15 cellular contexts compared by ENCODE assay signal in the genomic region with DNA sequence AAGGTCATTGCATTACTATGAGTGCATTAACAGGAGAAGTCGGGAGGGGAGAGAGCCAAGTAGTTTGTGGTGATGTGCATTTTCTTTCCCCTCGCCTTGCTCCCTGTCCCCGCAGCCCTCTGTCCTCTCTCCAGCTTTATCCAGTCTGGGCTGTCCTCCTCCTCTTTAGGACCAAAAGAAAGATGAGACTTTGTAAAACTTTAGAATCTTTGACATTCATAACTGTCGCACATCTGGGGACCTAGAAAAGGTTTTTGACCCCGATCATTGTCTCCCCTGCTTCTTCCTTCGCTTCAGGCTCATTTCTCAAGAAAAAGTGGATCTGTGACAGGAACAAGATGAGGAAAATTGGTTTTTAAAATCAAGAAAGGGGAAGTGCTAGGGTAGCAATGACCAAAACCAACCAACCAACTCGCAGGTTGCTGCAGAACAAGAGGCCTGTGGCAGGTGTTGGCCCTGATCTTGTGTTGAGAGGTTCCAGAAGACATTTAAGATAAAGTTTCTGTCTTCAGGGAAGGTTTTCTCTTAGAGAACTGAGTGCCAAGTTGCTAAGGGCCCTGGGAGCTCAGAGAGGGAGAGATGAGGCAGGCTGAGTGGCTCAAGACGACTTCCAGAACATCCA. TPM values are rescaled to one million over a fixed set of nuclear protein-coding genes. Genes with fewer than 3 reads are reported as not detected.
A peak's percentile ranks its signal among the peaks of the same experiment; 100 is the strongest.
DNase-seq lines count a peak whose midpoint lies in the region; ATAC-seq and TF ChIP-seq lines count a peak whose summit lies in the region.
"Had no signal": no experiment of that assay in that cellular context is flagged by ENCODE, and none has a peak within 500 bp of the region (broad histone marks: within the 10 kb centered on the region; RNA-seq: fewer than 3 reads in every experiment).

No MANE protein-coding gene starts in this region.

- H3K36me3 ChIP-seq in right atrium auricular region, result peaks cover 4% of the 10 kb centered on the region
- no peaks in the 10 kb centered on the region for H3K36me3 ChIP-seq in left ventricle myocardium inferior
- H3K36me3 ChIP-seq in osteoblast (ENCODE audit: insufficient read depth, low read length), result no peaks in the 10 kb centered on the region
- H3K36me3 ChIP-seq in upper lobe of left lung, result no peaks in the 10 kb centered on the region
- H3K36me3 ChIP-seq in uterus, result no peaks in the 10 kb centered on the region
- H3K36me3 ChIP-seq: thoracic aorta had no signal

- peaks cover 7 to 11% of the 10 kb centered on the region in 2 donors for H3K4me1 Mint-ChIP-seq in effector memory CD8-positive, alpha-beta T cell (ENCODE audit: low read depth in 2 of 2)

- no peaks in the 10 kb centered on the region for H3K27me3 Mint-ChIP-seq in effector memory CD8-positive, alpha-beta T cell

- intact Hi-C loops in left ventricle myocardium inferior (cut with micrococcal nuclease), result no loop called here
- intact Hi-C loops in uterus (cut with DNase I; ENCODE audit: low total_unique reads), result no loop called here

- TF ChIP-seq CTCF in right atrium auricular region (IDR thresholded peaks at IDR 0.05) (no peak), left ventricle myocardium inferior (IDR thresholded peaks at IDR 0.05; ENCODE audit: borderline replicate concordance) (no peak), osteoblast (IDR thresholded peaks at IDR 0.05; ENCODE audit: extremely low read depth, low read depth, low read length) (no peak), upper lobe of left lung (IDR thresholded peaks at IDR 0.05) (no peak), uterus (IDR thresholded peaks at IDR 0.05) (no peak), foreskin keratinocyte (conservative IDR thresholded peaks at IDR 0.05) (no peak)

- H3K36me3 Mint-ChIP-seq in effector memory CD8-positive, alpha-beta T cell (ENCODE audit: insufficient read depth), result peaks cover 83% of the 10 kb centered on the region

- H2AFZ ChIP-seq in osteoblast (ENCODE audit: low read length), result peak overlapping the region; percentile 87

- H3K4me3 Mint-ChIP-seq in effector memory CD8-positive, alpha-beta T cell, result no peak overlapping the region
- H3K4me3 Mint-ChIP-seq: neural crest cell had no signal

- TF ChIP-seq POLR2A in upper lobe of left lung (IDR thresholded peaks at IDR 0.05) (peak in 1 of 4 donors; percentile 41), uterus (IDR thresholded peaks at IDR 0.05) (no peak)

- DNase-seq in right atrium auricular region (ENCODE audit: low spot score) (peak; percentile 44), left ventricle myocardium inferior (no peak), osteoblast (ENCODE audit: insufficient read length, low spot score, missing footprints) (no peak), upper lobe of left lung (no peak), uterus (no peak), germinal center (ENCODE audit: low spot score) (no peak), foreskin keratinocyte (no peak)
- DNase-seq in effector memory CD8-positive, alpha-beta T cell, result no peak
- DNase-seq: caudate nucleus, DMS153, glutamatergic neuron, kidney had no signal

- peak overlapping the region; percentile 42 for H3K4me2 ChIP-seq in osteoblast (ENCODE audit: insufficient read depth, low read length)

- peak overlapping the region; percentile 67 to 77 for H3K27ac Mint-ChIP-seq in effector memory CD8-positive, alpha-beta T cell

- H3K9me3 ChIP-seq in right atrium auricular region (no peaks in the 10 kb centered on the region), left ventricle myocardium inferior (replicated peaks) (no peaks in the 10 kb centered on the region), osteoblast (ENCODE audit: low read depth, low read length) (no peaks in the 10 kb centered on the region), upper lobe of left lung (no peaks in the 10 kb centered on the region), uterus (no peaks in the 10 kb centered on the region)
- H3K9me3 ChIP-seq: thoracic aorta had no signal

- WGBS in upper lobe of left lung, 2 donors, result 65 to 66% methylated on average over 8 of the region's 8 CpGs

- no peak overlapping the region for H3K27ac ChIP-seq in right atrium auricular region
- H3K27ac ChIP-seq in left ventricle myocardium inferior (replicated peaks), result no peak overlapping the region
- H3K27ac ChIP-seq in osteoblast (ENCODE audit: low read depth, low read length), result no peak overlapping the region
- H3K27ac ChIP-seq in upper lobe of left lung, result peak overlapping the region; percentile 79 to 87 (median 86)
- no peak overlapping the region for H3K27ac ChIP-seq in uterus
- no peak overlapping the region for H3K27ac ChIP-seq in foreskin keratinocyte

- ATAC-seq in effector memory CD8-positive, alpha-beta T cell (replicated peaks), result no peak
- ATAC-seq in upper lobe of left lung (ENCODE audit: low FRiP score in 2 of 2) (no peak), foreskin keratinocyte (no peak)
- ATAC-seq: activated naive CD4-positive, alpha-beta T cell treated with anti-CD3 and anti-CD28 coated beads, Interleukin-2, amount 50 U/mL, for 72 hours had no signal

- H3K4me1 ChIP-seq in right atrium auricular region (no peaks in the 10 kb centered on the region), left ventricle myocardium inferior (no peaks in the 10 kb centered on the region), osteoblast (ENCODE audit: insufficient read depth, low read length) (peaks cover 8% of the 10 kb centered on the region), upper lobe of left lung (peaks cover 18 to 47% (median 34%) of the 10 kb centered on the region in 4 donors), uterus (no peaks in the 10 kb centered on the region), foreskin keratinocyte (peaks cover 23% of the 10 kb centered on the region)

- H3K27me3 ChIP-seq in right atrium auricular region (no peaks in the 10 kb centered on the region), left ventricle myocardium inferior (ENCODE audit: low read depth) (no peaks in the 10 kb centered on the region), osteoblast (ENCODE audit: insufficient read depth, low read length) (no peaks in the 10 kb centered on the region), upper lobe of left lung (no peaks in the 10 kb centered on the region), uterus (no peaks in the 10 kb centered on the region), foreskin keratinocyte (no peaks in the 10 kb centered on the region)

- H4K20me1 ChIP-seq in osteoblast (ENCODE audit: insufficient read depth, low read length), result no peaks in the 10 kb centered on the region

- no peaks in the 10 kb centered on the region for H3K9me3 Mint-ChIP-seq in effector memory CD8-positive, alpha-beta T cell
- H3K9me3 Mint-ChIP-seq: activated naive CD4-positive, alpha-beta T cell treated with anti-CD3 and anti-CD28 coated beads, Interleukin-2, amount 50 U/mL, for 72 hours; neural crest cell had no signal

- no peaks in the 10 kb centered on the region for H3K79me2 ChIP-seq in osteoblast (ENCODE audit: insufficient read depth, low read length)

- TF ChIP-seq EP300 in upper lobe of left lung (IDR thresholded peaks at IDR 0.05), result no peak

- H3K4me3 ChIP-seq in right atrium auricular region (no peak overlapping the region), left ventricle myocardium inferior (no peak overlapping the region), osteoblast (ENCODE audit: insufficient read depth, low read length) (no peak overlapping the region), upper lobe of left lung (no peak overlapping the region), uterus (no peak overlapping the region)
- H3K4me3 ChIP-seq: thoracic aorta had no signal

RNA-seq across cellular contexts. Expression of a gene that starts 17.6 kb away (rescaled TPM):
- total RNA-seq in right atrium auricular region (1 to 10 TPM; 4.2 to 5.6 TPM), left ventricle myocardium inferior (11.2 TPM), osteoblast (1.5 and 2.2 TPM in 2 replicates), upper lobe of left lung (10 to 100 TPM; 10.3 to 28.3 (median 20.0) TPM), uterus (10 to 100 TPM in 1 of 4 donors, 1 to 10 TPM in 2, under 1 TPM in 1; 0.51 to 12.4 (median 3.3) TPM), foreskin keratinocyte (0.95 and 1.1 TPM in 2 replicates)
- polyA plus RNA-seq in foreskin keratinocyte, result 0.80 and 1.0 TPM in 2 replicates

RNA-seq across cellular contexts. Expression of a gene that starts 22.9 kb away (rescaled TPM):
- 10 to 100 TPM; 57.3 to 91.5 TPM for total RNA-seq in right atrium auricular region
- total RNA-seq in left ventricle myocardium inferior, result 126 TPM
- total RNA-seq in osteoblast, result 54.3 and 70.4 TPM in 2 replicates
- 100 to 1,000 TPM in 3 of 6 donors, 10 to 100 TPM in 3; 49.2 to 119 (median 100) TPM for total RNA-seq in upper lobe of left lung
- 100 to 1,000 TPM in 3 of 4 donors, 10 to 100 TPM in 1; 68.2 to 134 (median 114) TPM for total RNA-seq in uterus
- 114 and 123 TPM in 2 replicates for total RNA-seq in foreskin keratinocyte
- polyA plus RNA-seq in foreskin keratinocyte, result 208 and 222 TPM in 2 replicates

Comparison
In these comparisons a context has a peak if more than half of its experiments do, and no peak if none do; other contexts are left out.
1. H3K27ac ChIP-seq: peak in upper lobe of left lung (4 of 4); none in right atrium auricular region (0 of 2), left ventricle myocardium inferior (single experiment), osteoblast (single experiment), uterus (0 of 2) and foreskin keratinocyte (single experiment).